Comparison of ENCODE assay signal across 17 cellular contexts in the genomic region with DNA sequence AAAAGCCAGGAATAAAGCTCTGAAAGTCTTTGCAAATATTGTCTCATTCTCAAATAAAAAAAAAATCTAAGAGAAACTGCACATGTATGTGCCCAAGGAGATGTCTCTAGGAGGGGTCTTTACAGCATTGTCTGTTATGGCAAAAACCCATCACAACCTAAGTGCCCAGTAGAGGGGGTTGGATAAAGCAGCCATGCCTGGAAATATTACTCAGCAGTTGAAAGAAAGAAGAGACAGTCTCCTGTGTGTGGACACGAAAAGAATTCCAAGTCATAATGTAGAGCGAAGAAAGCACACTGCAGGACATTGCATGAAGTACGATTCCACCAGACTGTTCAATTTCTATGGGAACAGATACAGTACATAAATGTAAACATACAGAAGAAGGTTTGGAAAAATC. TPM values are rescaled to one million over a fixed set of nuclear protein-coding genes. Genes with fewer than 3 reads are reported as not detected.
DNase-seq lines count a peak whose midpoint lies in the region; ATAC-seq, FAIRE-seq and TF ChIP-seq lines count a peak whose summit lies in the region.
"Had no signal": no experiment of that assay in that cellular context is flagged by ENCODE, and none has a peak within 500 bp of the region (broad histone marks: within the 10 kb centered on the region; RNA-seq: fewer than 3 reads in every experiment).

No MANE protein-coding gene starts in this region.

- H3K9me3 ChIP-seq in HepG2 (ENCODE audit: low read length) = no peaks in the 10 kb centered on the region
- no peaks in the 10 kb centered on the region for H3K9me3 ChIP-seq in right lobe of liver
- H3K9me3 ChIP-seq in trophoblast cell (ENCODE audit: insufficient read depth, low read depth, low read length) = no peaks in the 10 kb centered on the region
- H3K9me3 ChIP-seq: mucosa of descending colon had no signal

- peak overlapping the region; percentile 37 for H3K4me3 Mint-ChIP-seq in type B pancreatic cell
- H3K4me3 Mint-ChIP-seq: activated naive CD8-positive, alpha-beta T cell treated with anti-CD3 and anti-CD28 coated beads for 36 hours; B cell had no signal

- no peak overlapping the region for H2BK120ac ChIP-seq in trophoblast cell (ENCODE audit: insufficient read depth, low read length, poor library complexity)

- DNase-seq in HepG2 (ENCODE audit: low spot score) (peak; percentile 48), right lobe of liver (no peak), SK-MEL-5 (ENCODE audit: low read depth, low spot score) (peak; percentile 37), fibroblast of mammary gland (ENCODE audit: low read depth) (no peak), type B pancreatic cell (ENCODE audit: extremely low spot score, unreplicated experiment) (no peak), trophoblast cell (no peak)
- DNase-seq in stimulated activated CD4-positive, alpha-beta T cell treated with anti-CD3 and anti-CD28 coated beads, Interleukin-4, amount 100 ng/mL, for 1 hour = no peak
- DNase-seq: activated CD8-positive, alpha-beta memory T cell treated with anti-CD3 and anti-CD28 coated beads, Interleukin-2, amount 50 U/mL, for 48 hours; activated naive CD8-positive, alpha-beta T cell treated with anti-CD3 and anti-CD28 coated beads for 36 hours; mucosa of descending colon; NCI-H187; stimulated activated CD8-positive, alpha-beta memory T cell treated with anti-CD3 and anti-CD28 coated beads, Interleukin-4, amount 100 ng/mL, for 48 hours had no signal

- H3K4ac ChIP-seq in trophoblast cell (ENCODE audit: low read depth, low read length) = no peak overlapping the region

- H3K4me2 ChIP-seq in HepG2 (ENCODE audit: low read depth, low read length) (no peak overlapping the region), trophoblast cell (ENCODE audit: low read length) (no peak overlapping the region)
- H3K4me2 ChIP-seq: KMS-11 had no signal

- no peaks in the 10 kb centered on the region for H3K36me3 ChIP-seq in HepG2 (replicated peaks in 1 of 2; ENCODE audit: control insufficient read depth in 1 of 2, insufficient read depth in 2 of 2, low read length in 2 of 2)
- no peaks in the 10 kb centered on the region for H3K36me3 ChIP-seq in right lobe of liver
- no peaks in the 10 kb centered on the region for H3K36me3 ChIP-seq in trophoblast cell (ENCODE audit: control insufficient read depth in 1 of 2, insufficient read depth in 2 of 2, low read length in 2 of 2)

- H3K4me1 ChIP-seq in HepG2 (ENCODE audit: insufficient read depth, low read length) (peaks cover 67% of the 10 kb centered on the region), right lobe of liver (peaks cover 2 to 20% (median 10%) of the 10 kb centered on the region in 4 donors), trophoblast cell (ENCODE audit: control insufficient read depth in 1 of 2, insufficient read depth in 2 of 2, low read length in 2 of 2) (peaks cover 32 to 38% of the 10 kb centered on the region in 2 experiments)

- H3K79me2 ChIP-seq in HepG2 (ENCODE audit: insufficient read depth, low read length) = no peaks in the 10 kb centered on the region
- no peaks in the 10 kb centered on the region for H3K79me2 ChIP-seq in trophoblast cell (ENCODE audit: control insufficient read depth, insufficient read depth, low read length, poor library complexity)

- H4K20me1 ChIP-seq in HepG2 (ENCODE audit: insufficient read depth, low read length) = no peaks in the 10 kb centered on the region

- no peak overlapping the region for H4K91ac ChIP-seq in trophoblast cell (ENCODE audit: low read depth, low read length)

- TF ChIP-seq POLR2A in HepG2 (IDR thresholded peaks at IDR 0.05; ENCODE audit: insufficient read depth in 1 of 2, low read depth in 2 of 2, low read length in 2 of 2) = no peak
- no peak for TF ChIP-seq POLR2A in right lobe of liver (IDR thresholded peaks at IDR 0.05)

- FAIRE-seq in HepG2 (lab: Jason Lieb, UNC) = no peak
- FAIRE-seq: frontal cortex, GM12892 had no signal

- no peak overlapping the region for H3K14ac ChIP-seq in trophoblast cell (ENCODE audit: low read length)

- TF ChIP-seq EP300 in HepG2 (IDR thresholded peaks at IDR 0.05; ENCODE audit: low read depth in 2 of 2, low read length in 2 of 2) = no peak
- no peak for TF ChIP-seq EP300 in HepG2 (CRISPR knock-in tag; IDR thresholded peaks at IDR 0.05; ENCODE audit: borderline replicate concordance)

- H2AFZ ChIP-seq in HepG2 (ENCODE audit: low read length) (no peak overlapping the region), trophoblast cell (ENCODE audit: insufficient read depth, low read length, poor library complexity) (no peak overlapping the region)

- no peak overlapping the region for H4K8ac ChIP-seq in trophoblast cell (ENCODE audit: low read depth, low read length)

- no peak overlapping the region for H3K27ac ChIP-seq in HepG2 (ENCODE audit: extremely low read length, insufficient read depth, low read length)
- no peak overlapping the region for H3K27ac ChIP-seq in right lobe of liver
- H3K27ac ChIP-seq in trophoblast cell (ENCODE audit: low read depth, low read length) = no peak overlapping the region
- H3K27ac ChIP-seq: KMS-11 had no signal

- H3K9me3 Mint-ChIP-seq in type B pancreatic cell = no peaks in the 10 kb centered on the region
- H3K9me3 Mint-ChIP-seq: activated naive CD8-positive, alpha-beta T cell treated with anti-CD3 and anti-CD28 coated beads for 36 hours had no signal

- peaks cover 50% of the 10 kb centered on the region for H3K4me1 Mint-ChIP-seq in type B pancreatic cell (ENCODE audit: unreplicated experiment)

- H3K9ac ChIP-seq in HepG2 (ENCODE audit: insufficient read depth, low read depth, low read length) (no peak overlapping the region), trophoblast cell (ENCODE audit: low read length) (no peak overlapping the region)
- H3K9ac ChIP-seq: KMS-11 had no signal

- intact Hi-C loops in HepG2 (cut with micrococcal nuclease; ENCODE audit: unreplicated experiment) (no loop called here), right lobe of liver (cut with DNase I) (no loop called here)

- H3K18ac ChIP-seq in trophoblast cell (ENCODE audit: low read length) = no peak overlapping the region

- H2AK5ac ChIP-seq in trophoblast cell (ENCODE audit: low read length) = no peak overlapping the region

- H3K4me3 ChIP-seq in HepG2 (replicated peaks in 1 of 3; ENCODE audit: insufficient read depth in 1 of 3, low read depth in 2 of 3, low read length in 3 of 3) (no peak overlapping the region), right lobe of liver (no peak overlapping the region), fibroblast of mammary gland (ENCODE audit: control insufficient read depth, low read depth, low read length) (no peak overlapping the region), trophoblast cell (ENCODE audit: low read depth, low read length) (no peak overlapping the region)
- H3K4me3 ChIP-seq: mucosa of descending colon had no signal

- CTCF ChIA-PET in HepG2 (lab: Yijun Ruan, JAX; ENCODE audit: low intra/inter-chr PET ratio, low total read pairs) = no interaction called here

- ATAC-seq in HepG2 (no peak), right lobe of liver (no peak), HG03045 (IDR thresholded peaks at IDR 0.05; ENCODE audit: unreplicated experiment) (no peak)
- ATAC-seq: mucosa of descending colon had no signal

- H3K27ac Mint-ChIP-seq in type B pancreatic cell = no peak overlapping the region
- H3K27ac Mint-ChIP-seq: activated naive CD8-positive, alpha-beta T cell treated with anti-CD3 and anti-CD28 coated beads for 36 hours; B cell had no signal

- H2BK5ac ChIP-seq in trophoblast cell (ENCODE audit: low read depth, low read length, poor library complexity) = no peak overlapping the region

- no peak for TF ChIP-seq RAD21 in HepG2 (CRISPR knock-in tag; IDR thresholded peaks at IDR 0.05)

- H3K27me3 ChIP-seq in HepG2 (ENCODE audit: control insufficient read depth in 1 of 2, insufficient read depth in 2 of 2, low read length in 2 of 2) (peaks cover 2 to 4% of the 10 kb centered on the region in 2 experiments; a peak in 2 of 5 replicates), right lobe of liver (no peaks in the 10 kb centered on the region), trophoblast cell (ENCODE audit: insufficient read depth, low read length) (no peaks in the 10 kb centered on the region)

- H3K79me1 ChIP-seq in trophoblast cell (ENCODE audit: low read length) = peaks cover 37% of the 10 kb centered on the region

- 28% methylated on average over 3 of the region's 3 CpGs for WGBS in HepG2 (ENCODE audit: low lambda C conversion rate)
- 77% methylated on average over 3 of the region's 3 CpGs for WGBS in right lobe of liver (ENCODE audit: insufficient coverage, low coverage, low lambda C conversion rate, missing lambda C conversion rate)
- WGBS in trophoblast cell (ENCODE audit: extremely low coverage, insufficient coverage, insufficient read length) = no CpG with 5 or more reads among the region's 3 CpGs

- in situ Hi-C loops in HepG2 (cut with HindIII; ENCODE audit: extremely low pct_ligation_motif_present, low pct_unique_long_range_greater_than_20kb) (no loop called here), SK-MEL-5 (cut with HindIII; ENCODE audit: low pct_unique_long_range_greater_than_20kb, low sequenced_read_pairs) (no loop called here)

- H3K27me3 Mint-ChIP-seq in type B pancreatic cell = no peaks in the 10 kb centered on the region

- POLR2A ChIA-PET in HepG2 (lab: Yijun Ruan, JAX) = no interaction called here

- no peaks in the 10 kb centered on the region for H3K36me3 Mint-ChIP-seq in type B pancreatic cell
- H3K36me3 Mint-ChIP-seq: activated naive CD8-positive, alpha-beta T cell treated with anti-CD3 and anti-CD28 coated beads for 36 hours had no signal

- no peak overlapping the region for H2BK12ac ChIP-seq in trophoblast cell (ENCODE audit: low read length)

- peak; percentile 6; the same call in 1 of the 2 replicates for TF ChIP-seq CTCF in HepG2 (CRISPR knock-in tag; IDR thresholded peaks at IDR 0.05)
- no peak for TF ChIP-seq CTCF in right lobe of liver (IDR thresholded peaks at IDR 0.05)
- peak; percentile 30 for TF ChIP-seq CTCF in fibroblast of mammary gland (conservative IDR thresholded peaks at IDR 0.05; ENCODE audit: control insufficient read depth, insufficient read depth, low read depth, low read length)
- peak; percentile 36 for TF ChIP-seq CTCF in type B pancreatic cell (conservative IDR thresholded peaks at IDR 0.05)

- no peak overlapping the region for H3K23ac ChIP-seq in trophoblast cell (ENCODE audit: low read length)

- BruUV-seq in HepG2 (replicated peaks; lab: Mats Ljungman, UMichigan) = no TSS peak

- H4K12ac ChIP-seq in trophoblast cell (ENCODE audit: low read depth, low read length) = no peak overlapping the region

RNA-seq across cellular contexts. Expression of gene TGM2, which starts 7.3 kb away (rescaled TPM):
- total RNA-seq in HepG2 (2016; rRNA removed; fragmentation: Illumina TruSeq; extraction: Trizol) = 4.2 and 4.5 TPM in 2 replicates
- 0.61 and 0.88 TPM in 2 replicates for total RNA-seq in HepG2 (2016; cell fraction: cytosol; rRNA removed; fragmentation: Illumina TruSeq; extraction: Trizol; ENCODE audit: low read depth)
- total RNA-seq in HepG2 (2016; cell fraction: insoluble cytoplasmic fraction; rRNA removed; fragmentation: Illumina TruSeq; extraction: Trizol) = 3.3 and 4.3 TPM in 2 replicates
- 2.1 and 2.3 TPM in 2 replicates for total RNA-seq in HepG2 (2016; cell fraction: membrane; rRNA removed; fragmentation: Illumina TruSeq; extraction: Trizol)
- total RNA-seq in HepG2 (2016; cell fraction: nucleus; rRNA removed; fragmentation: Illumina TruSeq; extraction: Trizol) = 4.3 and 4.5 TPM in 2 replicates
- 46.4 and 52.3 TPM in 2 replicates for polyA plus RNA-seq in HepG2 (2011; rRNA removed)
- 39.7 and 45.8 TPM in 2 replicates for polyA plus RNA-seq in HepG2 (2011; cell fraction: cytosol; rRNA removed)
- polyA plus RNA-seq in HepG2 (2011; cell fraction: nucleus; rRNA removed) = 48.4 and 54.8 TPM in 2 replicates
- 14.4 and 32.4 TPM in 2 replicates for polyA plus RNA-seq in HepG2 (2012)
- polyA plus RNA-seq in HepG2 (2016; cell fraction: cytosol; fragmentation: Illumina TruSeq; extraction: Trizol; ENCODE audit: low read depth) = 1.5 and 1.8 TPM in 2 replicates
- polyA plus RNA-seq in HepG2 (2016; cell fraction: insoluble cytoplasmic fraction; fragmentation: Illumina TruSeq; extraction: Trizol; ENCODE audit: low read depth) = 5.3 and 7.5 TPM in 2 replicates
- 2.5 TPM in 2 replicates for polyA plus RNA-seq in HepG2 (2016; cell fraction: membrane; fragmentation: Illumina TruSeq; extraction: Trizol; ENCODE audit: low read depth)
- 7.7 and 9.8 TPM in 2 replicates for polyA plus RNA-seq in HepG2 (2016; cell fraction: nucleus; fragmentation: Illumina TruSeq; extraction: Trizol; ENCODE audit: insufficient read depth, low read depth)
- polyA minus RNA-seq in HepG2 (2011; rRNA and poly(A)+ RNA removed; ENCODE audit: low replicate concordance) = 39.1 and 112 TPM in 2 replicates
- polyA minus RNA-seq in HepG2 (2011; cell fraction: cytosol; rRNA and poly(A)+ RNA removed) = 43.5 and 48.8 TPM in 2 replicates
- 26.7 and 32.2 TPM in 2 replicates for polyA minus RNA-seq in HepG2 (2011; cell fraction: nucleus; rRNA and poly(A)+ RNA removed)
- 100 to 1,000 TPM; 135 to 940 (median 474) TPM for total RNA-seq in right lobe of liver
- 5.6 and 7.0 TPM in 2 replicates for total RNA-seq in SK-MEL-5 (2014; rRNA removed; shearing (Covaris generic))
- 6.9 and 10.8 TPM in 2 replicates for polyA plus RNA-seq in SK-MEL-5 (2015; cell fraction: cytosol; rRNA removed)
- 0.62 and 3.6 TPM in 2 replicates for polyA plus RNA-seq in SK-MEL-5 (2015; cell fraction: nucleus; rRNA removed)
- 28.6 and 31.7 TPM in 2 replicates for total RNA-seq in type B pancreatic cell (ENCODE audit: low replicate concordance)
- 330 and 332 TPM in 2 replicates for polyA plus RNA-seq in trophoblast cell (2013)
- total RNA-seq: activated naive CD8-positive, alpha-beta T cell treated with anti-CD3 and anti-CD28 coated beads for 36 hours had no signal

Comparison
In these comparisons a context has a peak if more than half of its experiments do, and no peak if none do; other contexts are left out.
1. DNase-seq: peak in HepG2 (single experiment) and SK-MEL-5 (single experiment); none in right lobe of liver (0 of 3), fibroblast of mammary gland (single experiment), type B pancreatic cell (single experiment), stimulated activated CD4-positive, alpha-beta T cell treated with anti-CD3 and anti-CD28 coated beads, Interleukin-4, amount 100 ng/mL, for 1 hour (single experiment) and trophoblast cell (0 of 2).
2. CTCF ChIP-seq: peak in HepG2 (single experiment), fibroblast of mammary gland (single experiment) and type B pancreatic cell (single experiment); none in right lobe of liver (0 of 4).